1 cellular context compared by ENCODE assay signal in the genomic region with DNA sequence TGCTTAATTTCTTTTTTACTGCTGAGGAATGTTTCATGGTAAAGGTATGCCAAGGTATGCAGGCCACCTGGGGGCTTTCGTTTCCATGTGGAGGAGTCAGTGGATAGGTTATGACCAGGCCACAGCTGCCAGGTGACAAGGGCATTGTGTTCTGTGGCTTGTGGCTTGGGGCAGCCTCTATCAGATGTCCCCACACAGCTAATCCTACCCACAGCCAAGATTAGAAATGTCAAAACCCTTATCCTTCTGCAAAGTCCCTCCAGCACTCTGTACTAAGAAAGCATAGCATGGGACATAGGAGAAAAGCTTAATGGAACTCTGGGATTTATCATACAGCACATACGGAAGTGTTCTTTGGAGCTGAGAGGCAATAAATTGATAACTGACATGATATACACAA.
TF ChIP-seq lines count a peak whose summit lies in the region.

No MANE protein-coding gene starts in this region.

TF ChIP-seq in HEK293, 187 proteins besides CTCF, POLR2A, EP300 and RAD21 (continued from another document):
- TF ChIP-seq, protein P1, sequence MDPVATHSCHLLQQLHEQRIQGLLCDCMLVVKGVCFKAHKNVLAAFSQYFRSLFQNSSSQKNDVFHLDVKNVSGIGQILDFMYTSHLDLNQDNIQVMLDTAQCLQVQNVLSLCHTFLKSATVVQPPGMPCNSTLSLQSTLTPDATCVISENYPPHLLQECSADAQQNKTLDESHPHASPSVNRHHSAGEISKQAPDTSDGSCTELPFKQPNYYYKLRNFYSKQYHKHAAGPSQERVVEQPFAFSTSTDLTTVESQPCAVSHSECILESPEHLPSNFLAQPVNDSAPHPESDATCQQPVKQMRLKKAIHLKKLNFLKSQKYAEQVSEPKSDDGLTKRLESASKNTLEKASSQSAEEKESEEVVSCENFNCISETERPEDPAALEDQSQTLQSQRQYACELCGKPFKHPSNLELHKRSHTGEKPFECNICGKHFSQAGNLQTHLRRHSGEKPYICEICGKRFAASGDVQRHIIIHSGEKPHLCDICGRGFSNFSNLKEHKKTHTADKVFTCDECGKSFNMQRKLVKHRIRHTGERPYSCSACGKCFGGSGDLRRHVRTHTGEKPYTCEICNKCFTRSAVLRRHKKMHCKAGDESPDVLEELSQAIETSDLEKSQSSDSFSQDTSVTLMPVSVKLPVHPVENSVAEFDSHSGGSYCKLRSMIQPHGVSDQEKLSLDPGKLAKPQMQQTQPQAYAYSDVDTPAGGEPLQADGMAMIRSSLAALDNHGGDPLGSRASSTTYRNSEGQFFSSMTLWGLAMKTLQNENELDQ (tag by site-specific recombination; IDR thresholded peaks at IDR 0.05; ENCODE audit: low read depth) = no peak
- TF ChIP-seq ZNF140 (tag by site-specific recombination; IDR thresholded peaks at IDR 0.05) = no peak
